14 cellular contexts compared by ENCODE assay signal in genomic region chr2:68955432-68955831, GRCh38. TPM values are rescaled to one million over a fixed set of nuclear protein-coding genes. Genes with fewer than 3 reads are reported as not detected.
DNase-seq lines count a peak whose midpoint lies in the region; ATAC-seq, FAIRE-seq and TF ChIP-seq lines count a peak whose summit lies in the region.
"Not testable (repeated sequence)": the region's sequence is repeated elsewhere in the genome, so short reads cannot be mapped to it uniquely, and the experiment has no call there.
"Had no signal": no experiment of that assay in that cellular context is flagged by ENCODE, and none has a peak within 500 bp of the region (broad histone marks: within the 10 kb centered on the region; RNA-seq: fewer than 3 reads in every experiment).

No MANE protein-coding gene starts in this region.

- not testable (repeated sequence) for ATAC-seq in A549, HepG2

- in situ Hi-C loops in HepG2 (cut with HindIII; ENCODE audit: extremely low pct_ligation_motif_present, low pct_unique_long_range_greater_than_20kb): not testable (repeated sequence)

- not testable (repeated sequence) for TF ChIP-seq POLR2A in A549 (IDR thresholded peaks at IDR 0.05; ENCODE audit: low read length); HepG2 (IDR thresholded peaks at IDR 0.05; ENCODE audit: insufficient read depth in 1 of 2, low read depth in 2 of 2, low read length in 2 of 2)

- not testable (repeated sequence) for H3K4me1 Mint-ChIP-seq in activated naive CD4-positive, alpha-beta T cell treated with anti-CD3 and anti-CD28 coated beads, Interleukin-2, amount 50 U/mL, for 24 hours

- not testable (repeated sequence) for H3K27ac ChIP-seq in A549; HepG2 (ENCODE audit: extremely low read length, insufficient read depth, low read length)

- not testable (repeated sequence) for H3K36me3 ChIP-seq in bronchial epithelial cell (ENCODE audit: control insufficient read depth, insufficient read depth, low read length); HepG2 (replicated peaks in 1 of 2; ENCODE audit: control insufficient read depth in 1 of 2, insufficient read depth in 2 of 2, low read length in 2 of 2)

- not testable (repeated sequence) for H3K4me3 ChIP-seq in A549; bronchial epithelial cell (ENCODE audit: low read depth, low read length); HepG2 (replicated peaks in 1 of 3; ENCODE audit: insufficient read depth in 1 of 3, low read depth in 2 of 3, low read length in 3 of 3)

- not testable (repeated sequence) for H3K79me2 ChIP-seq in HepG2 (ENCODE audit: insufficient read depth, low read length)

- intact Hi-C loops in HepG2 (cut with micrococcal nuclease; ENCODE audit: unreplicated experiment): not testable (repeated sequence)

- BruUV-seq in HepG2 (replicated peaks; lab: Mats Ljungman, UMichigan): not testable (repeated sequence)

- H3K4me2 ChIP-seq in A549; HepG2 (ENCODE audit: low read depth, low read length): not testable (repeated sequence)

- H3K9ac ChIP-seq in HepG2 (ENCODE audit: insufficient read depth, low read depth, low read length): not testable (repeated sequence)

- FAIRE-seq in A549 (lab: Jason Lieb, UNC); HepG2 (lab: Jason Lieb, UNC): not testable (repeated sequence)
- peak; percentile 64 for FAIRE-seq in bronchial epithelial cell (lab: Jason Lieb, UNC)

- H3K9me3 Mint-ChIP-seq in activated naive CD4-positive, alpha-beta T cell treated with anti-CD3 and anti-CD28 coated beads, Interleukin-2, amount 50 U/mL, for 24 hours: not testable (repeated sequence)

- H3K27me3 ChIP-seq in bronchial epithelial cell (ENCODE audit: control insufficient read depth, insufficient read depth, low read length): not testable (repeated sequence)
- peaks cover 2 to 37% of the 10 kb centered on the region in 2 experiments; a peak in 3 of 5 replicates for H3K27me3 ChIP-seq in HepG2 (ENCODE audit: control insufficient read depth in 1 of 2, insufficient read depth in 2 of 2, low read length in 2 of 2)

- not testable (repeated sequence) for H3K4me1 ChIP-seq in A549; HepG2 (ENCODE audit: insufficient read depth, low read length)

- H3K27ac Mint-ChIP-seq in activated naive CD4-positive, alpha-beta T cell treated with anti-CD3 and anti-CD28 coated beads, Interleukin-2, amount 50 U/mL, for 24 hours: peak overlapping the region; percentile 57

- POLR2A ChIA-PET in A549 (lab: Yijun Ruan, JAX); HepG2 (lab: Yijun Ruan, JAX): not testable (repeated sequence)

- H3K36me3 Mint-ChIP-seq in activated naive CD4-positive, alpha-beta T cell treated with anti-CD3 and anti-CD28 coated beads, Interleukin-2, amount 50 U/mL, for 24 hours: not testable (repeated sequence)

- WGBS in A549 (ENCODE audit: missing lambda C conversion rate): 96% methylated on average over 5 of the region's 5 CpGs
- 63% methylated on average over 5 of the region's 5 CpGs for WGBS in HepG2 (ENCODE audit: low lambda C conversion rate)

- H3K9me3 ChIP-seq in A549; HepG2 (ENCODE audit: low read length): not testable (repeated sequence)

- not testable (repeated sequence) for TF ChIP-seq EP300 in A549 (IDR thresholded peaks at IDR 0.05); HepG2 (IDR thresholded peaks at IDR 0.05; ENCODE audit: low read depth in 2 of 2, low read length in 2 of 2); HepG2 (CRISPR knock-in tag; IDR thresholded peaks at IDR 0.05; ENCODE audit: borderline replicate concordance)

- not testable (repeated sequence) for TF ChIP-seq CTCF in A549 (IDR thresholded peaks at IDR 0.05); bronchial epithelial cell (IDR thresholded peaks at IDR 0.05; ENCODE audit: insufficient read depth, low read length, severe bottlenecking); HepG2 (CRISPR knock-in tag; IDR thresholded peaks at IDR 0.05)

- DNase-seq in A549 (ENCODE audit: low read depth in 1 of 2, low spot score in 1 of 2); bronchial epithelial cell (ENCODE audit: low read depth); HepG2 (ENCODE audit: low spot score): not testable (repeated sequence)

- not testable (repeated sequence) for H3K4me3 Mint-ChIP-seq in activated naive CD4-positive, alpha-beta T cell treated with anti-CD3 and anti-CD28 coated beads, Interleukin-2, amount 50 U/mL, for 24 hours

- H3K27me3 Mint-ChIP-seq in activated naive CD4-positive, alpha-beta T cell treated with anti-CD3 and anti-CD28 coated beads, Interleukin-2, amount 50 U/mL, for 24 hours: not testable (repeated sequence)

- TF ChIP-seq RAD21 in A549 (conservative IDR thresholded peaks at IDR 0.05 in 1 of 2, IDR thresholded peaks at IDR 0.05 in 1 of 2); HepG2 (CRISPR knock-in tag; IDR thresholded peaks at IDR 0.05): not testable (repeated sequence)

- not testable (repeated sequence) for H2AFZ ChIP-seq in HepG2 (ENCODE audit: low read length)

- CTCF ChIA-PET in A549 (lab: Yijun Ruan, JAX); HepG2 (lab: Yijun Ruan, JAX; ENCODE audit: low intra/inter-chr PET ratio, low total read pairs): not testable (repeated sequence)

- H4K20me1 ChIP-seq in HepG2 (ENCODE audit: insufficient read depth, low read length): not testable (repeated sequence)

RNA-seq across cellular contexts. Expression of gene GKN2, which starts 2.7 kb away (rescaled TPM):
- polyA plus RNA-seq in A549 (2011; rRNA removed) (0.75 and 0.93 TPM in 2 replicates), A549 (2017; fragmentation: RNase III; extraction: RNeasy Plus Mini Kit Qiagen cat#74134 plus additional on column Dnase treatment) (3.3 to 3.7 TPM (median 3.5 TPM) in 3 replicates), HepG2 (2011; rRNA removed) (not detected in 2 replicates)
- 1.2 and 1.4 TPM in 2 replicates for polyA plus RNA-seq in A549 (2012; cell fraction: cytosol; rRNA removed)
- 0.88 and 0.96 TPM in 2 replicates for polyA plus RNA-seq in A549 (2012; cell fraction: nucleus; rRNA removed)
- not detected in 2 replicates for polyA minus RNA-seq in A549 (2011; rRNA and poly(A)+ RNA removed)
- total RNA-seq in bronchial epithelial cell (not detected in 2 replicates), HepG2 (2016; rRNA removed; fragmentation: Illumina TruSeq; extraction: Trizol) (not detected in 2 replicates)
- not detected in 2 replicates for total RNA-seq in HepG2 (2016; cell fraction: cytosol; rRNA removed; fragmentation: Illumina TruSeq; extraction: Trizol; ENCODE audit: low read depth)
- not detected in 2 replicates for total RNA-seq in HepG2 (2016; cell fraction: insoluble cytoplasmic fraction; rRNA removed; fragmentation: Illumina TruSeq; extraction: Trizol)
- not detected in 2 replicates for total RNA-seq in HepG2 (2016; cell fraction: membrane; rRNA removed; fragmentation: Illumina TruSeq; extraction: Trizol)
- not detected in 2 replicates for total RNA-seq in HepG2 (2016; cell fraction: nucleus; rRNA removed; fragmentation: Illumina TruSeq; extraction: Trizol)
- not detected in 2 replicates for polyA plus RNA-seq in HepG2 (2011; cell fraction: cytosol; rRNA removed)
- polyA plus RNA-seq in HepG2 (2011; cell fraction: nucleus; rRNA removed): not detected in 2 replicates
- not detected in 2 replicates for polyA plus RNA-seq in HepG2 (2012)
- polyA plus RNA-seq in HepG2 (2016; cell fraction: cytosol; fragmentation: Illumina TruSeq; extraction: Trizol; ENCODE audit: low read depth): not detected in 2 replicates
- polyA plus RNA-seq in HepG2 (2016; cell fraction: insoluble cytoplasmic fraction; fragmentation: Illumina TruSeq; extraction: Trizol; ENCODE audit: low read depth): not detected in 2 replicates
- polyA plus RNA-seq in HepG2 (2016; cell fraction: membrane; fragmentation: Illumina TruSeq; extraction: Trizol; ENCODE audit: low read depth): not detected in 2 replicates
- not detected in 2 replicates for polyA plus RNA-seq in HepG2 (2016; cell fraction: nucleus; fragmentation: Illumina TruSeq; extraction: Trizol; ENCODE audit: insufficient read depth, low read depth)
- not detected in 2 replicates for polyA minus RNA-seq in HepG2 (2011; rRNA and poly(A)+ RNA removed; ENCODE audit: low replicate concordance)
- not detected in 2 replicates for polyA minus RNA-seq in HepG2 (2011; cell fraction: cytosol; rRNA and poly(A)+ RNA removed)
- polyA minus RNA-seq in HepG2 (2011; cell fraction: nucleus; rRNA and poly(A)+ RNA removed): not detected in 2 replicates
- total RNA-seq: A673; CD4-positive, alpha-beta memory T cell; CD4-positive, CD25-positive, alpha-beta regulatory T cell; CD8-positive, alpha-beta memory T cell; G401; GM12878 had no signal
- polyA plus RNA-seq: AG04450; CD14-positive monocyte; CD4-positive, alpha-beta memory T cell; CD4-positive, CD25-positive, alpha-beta regulatory T cell; CD8-positive, alpha-beta memory T cell; GM12878 had no signal

RNA-seq across cellular contexts. Expression of gene GKN1, which starts 19.0 kb away (rescaled TPM):
- polyA plus RNA-seq in A549 (2011; rRNA removed) (0.35 and 0.57 TPM in 2 replicates), A549 (2017; fragmentation: RNase III; extraction: RNeasy Plus Mini Kit Qiagen cat#74134 plus additional on column Dnase treatment) (0.45 to 0.90 TPM (median 0.45 TPM) in 3 replicates), HepG2 (2011; rRNA removed) (not detected in 2 replicates)
- polyA plus RNA-seq in A549 (2012; cell fraction: cytosol; rRNA removed): 0.52 and 0.81 TPM in 2 replicates
- polyA plus RNA-seq in A549 (2012; cell fraction: nucleus; rRNA removed): 0.36 and 0.49 TPM in 2 replicates
- not detected in 2 replicates for polyA minus RNA-seq in A549 (2011; rRNA and poly(A)+ RNA removed)
- total RNA-seq in bronchial epithelial cell (not detected in 2 replicates), HepG2 (2016; rRNA removed; fragmentation: Illumina TruSeq; extraction: Trizol) (not detected in 2 replicates)
- total RNA-seq in HepG2 (2016; cell fraction: cytosol; rRNA removed; fragmentation: Illumina TruSeq; extraction: Trizol; ENCODE audit: low read depth): not detected in 2 replicates
- total RNA-seq in HepG2 (2016; cell fraction: insoluble cytoplasmic fraction; rRNA removed; fragmentation: Illumina TruSeq; extraction: Trizol): not detected in 2 replicates
- total RNA-seq in HepG2 (2016; cell fraction: membrane; rRNA removed; fragmentation: Illumina TruSeq; extraction: Trizol): not detected in 2 replicates
- not detected in 2 replicates for total RNA-seq in HepG2 (2016; cell fraction: nucleus; rRNA removed; fragmentation: Illumina TruSeq; extraction: Trizol)
- not detected in 2 replicates for polyA plus RNA-seq in HepG2 (2011; cell fraction: cytosol; rRNA removed)
- polyA plus RNA-seq in HepG2 (2011; cell fraction: nucleus; rRNA removed): not detected in 2 replicates
- not detected in 2 replicates for polyA plus RNA-seq in HepG2 (2012)
- polyA plus RNA-seq in HepG2 (2016; cell fraction: cytosol; fragmentation: Illumina TruSeq; extraction: Trizol; ENCODE audit: low read depth): not detected in 2 replicates
- polyA plus RNA-seq in HepG2 (2016; cell fraction: insoluble cytoplasmic fraction; fragmentation: Illumina TruSeq; extraction: Trizol; ENCODE audit: low read depth): not detected in 2 replicates
- polyA plus RNA-seq in HepG2 (2016; cell fraction: membrane; fragmentation: Illumina TruSeq; extraction: Trizol; ENCODE audit: low read depth): not detected in 2 replicates
- polyA plus RNA-seq in HepG2 (2016; cell fraction: nucleus; fragmentation: Illumina TruSeq; extraction: Trizol; ENCODE audit: insufficient read depth, low read depth): not detected in 2 replicates
- not detected in 2 replicates for polyA minus RNA-seq in HepG2 (2011; rRNA and poly(A)+ RNA removed; ENCODE audit: low replicate concordance)
- polyA minus RNA-seq in HepG2 (2011; cell fraction: cytosol; rRNA and poly(A)+ RNA removed): not detected in 2 replicates
- polyA minus RNA-seq in HepG2 (2011; cell fraction: nucleus; rRNA and poly(A)+ RNA removed): not detected in 2 replicates
- total RNA-seq: A172; A673; CD4-positive, alpha-beta memory T cell; CD4-positive, CD25-positive, alpha-beta regulatory T cell; CD8-positive, alpha-beta memory T cell; Daoy; G401; GM12878 had no signal
- polyA plus RNA-seq: AG04450; CD14-positive monocyte; CD4-positive, alpha-beta memory T cell; CD4-positive, CD25-positive, alpha-beta regulatory T cell; CD8-positive, alpha-beta memory T cell; GM12878 had no signal

RNA-seq across cellular contexts. Expression of gene ANTXR1, which starts 57.5 kb away (rescaled TPM):
- 150 and 161 TPM in 2 replicates for polyA plus RNA-seq in A549 (2011; rRNA removed)
- polyA plus RNA-seq in A549 (2012; cell fraction: cytosol; rRNA removed): 122 and 157 TPM in 2 replicates
- 116 and 163 TPM in 2 replicates for polyA plus RNA-seq in A549 (2012; cell fraction: nucleus; rRNA removed)
- 192 to 194 TPM (median 192 TPM) in 3 replicates for polyA plus RNA-seq in A549 (2017; fragmentation: RNase III; extraction: RNeasy Plus Mini Kit Qiagen cat#74134 plus additional on column Dnase treatment)
- 99.9 and 120 TPM in 2 replicates for polyA minus RNA-seq in A549 (2011; rRNA and poly(A)+ RNA removed)
- total RNA-seq in bronchial epithelial cell: 1.5 and 3.7 TPM in 2 replicates
- total RNA-seq in HepG2 (2016; rRNA removed; fragmentation: Illumina TruSeq; extraction: Trizol): 9.2 and 12.7 TPM in 2 replicates
- total RNA-seq in HepG2 (2016; cell fraction: cytosol; rRNA removed; fragmentation: Illumina TruSeq; extraction: Trizol; ENCODE audit: low read depth): 1.9 and 2.4 TPM in 2 replicates
- total RNA-seq in HepG2 (2016; cell fraction: insoluble cytoplasmic fraction; rRNA removed; fragmentation: Illumina TruSeq; extraction: Trizol): 7.7 and 13.3 TPM in 2 replicates
- 8.7 TPM in 2 replicates for total RNA-seq in HepG2 (2016; cell fraction: membrane; rRNA removed; fragmentation: Illumina TruSeq; extraction: Trizol)
- 25.0 and 27.3 TPM in 2 replicates for total RNA-seq in HepG2 (2016; cell fraction: nucleus; rRNA removed; fragmentation: Illumina TruSeq; extraction: Trizol)
- polyA plus RNA-seq in HepG2 (2011; rRNA removed): 3.6 and 4.5 TPM in 2 replicates
- polyA plus RNA-seq in HepG2 (2011; cell fraction: cytosol; rRNA removed): 2.8 and 3.6 TPM in 2 replicates
- polyA plus RNA-seq in HepG2 (2011; cell fraction: nucleus; rRNA removed): 4.9 and 6.2 TPM in 2 replicates
- 5.4 and 5.7 TPM in 2 replicates for polyA plus RNA-seq in HepG2 (2012)
- polyA plus RNA-seq in HepG2 (2016; cell fraction: cytosol; fragmentation: Illumina TruSeq; extraction: Trizol; ENCODE audit: low read depth): 2.8 TPM in 2 replicates
- 13.7 and 15.0 TPM in 2 replicates for polyA plus RNA-seq in HepG2 (2016; cell fraction: insoluble cytoplasmic fraction; fragmentation: Illumina TruSeq; extraction: Trizol; ENCODE audit: low read depth)
- polyA plus RNA-seq in HepG2 (2016; cell fraction: membrane; fragmentation: Illumina TruSeq; extraction: Trizol; ENCODE audit: low read depth): 7.6 and 7.7 TPM in 2 replicates
- polyA plus RNA-seq in HepG2 (2016; cell fraction: nucleus; fragmentation: Illumina TruSeq; extraction: Trizol; ENCODE audit: insufficient read depth, low read depth): 30.8 and 33.8 TPM in 2 replicates
- polyA minus RNA-seq in HepG2 (2011; rRNA and poly(A)+ RNA removed; ENCODE audit: low replicate concordance): 9.6 and 50.4 TPM in 2 replicates
- polyA minus RNA-seq in HepG2 (2011; cell fraction: cytosol; rRNA and poly(A)+ RNA removed): 5.2 and 6.2 TPM in 2 replicates
- 12.5 and 14.8 TPM in 2 replicates for polyA minus RNA-seq in HepG2 (2011; cell fraction: nucleus; rRNA and poly(A)+ RNA removed)
- total RNA-seq: CD4-positive, CD25-positive, alpha-beta regulatory T cell had no signal
- polyA plus RNA-seq: CD14-positive monocyte; CD4-positive, alpha-beta memory T cell; CD4-positive, CD25-positive, alpha-beta regulatory T cell; CD8-positive, alpha-beta memory T cell had no signal
